ENCODE assay signal across 14 cellular contexts in genomic region chr14:36976571-36977023, GRCh38.
A peak's percentile ranks its signal among the peaks of the same experiment; 100 is the strongest.
DNase-seq lines count a peak whose midpoint lies in the region; ATAC-seq and TF ChIP-seq lines count a peak whose summit lies in the region.
"Had no signal": no experiment of that assay in that cellular context is flagged by ENCODE, and none has a peak within 500 bp of the region (broad histone marks: within the 10 kb centered on the region; RNA-seq: fewer than 3 reads in every experiment).

No MANE protein-coding gene starts in this region.

- TF ChIP-seq POLR2A in thyroid gland (IDR thresholded peaks at IDR 0.05) = no peak

- no peaks in the 10 kb centered on the region for H3K9me2 ChIP-seq in PC-9 (ENCODE audit: insufficient read depth)

- H3K36me3 ChIP-seq in PC-9 (ENCODE audit: low read depth) = no peaks in the 10 kb centered on the region
- no peaks in the 10 kb centered on the region for H3K36me3 ChIP-seq in esophagus (ENCODE audit: control insufficient read depth in 2 of 2, insufficient read depth in 2 of 2, low read length in 1 of 2)
- H3K36me3 ChIP-seq in thyroid gland = no peaks in the 10 kb centered on the region
- H3K36me3 ChIP-seq: cardiac muscle cell, transverse colon had no signal

- peak overlapping the region; percentile 23; the same call in 1 of the 2 replicates for H3K4me2 ChIP-seq in PC-9

- H3K4me3 ChIP-seq in PC-9 (no peak overlapping the region), esophagus (ENCODE audit: low read depth in 1 of 2, low read length in 2 of 2) (no peak overlapping the region), thyroid gland (replicated peaks in 1 of 3) (no peak overlapping the region)
- H3K4me3 ChIP-seq: cardiac muscle cell, transverse colon had no signal

- peaks cover 15% of the 10 kb centered on the region; the same call in 1 of the 2 replicates for H3F3A ChIP-seq in PC-9 (ENCODE audit: insufficient read depth, low read depth)

- H3K4me1 ChIP-seq in PC-9 (replicated peaks; ENCODE audit: insufficient read depth) (peaks cover 40% of the 10 kb centered on the region), esophagus (ENCODE audit: control insufficient read depth in 2 of 2, insufficient read depth in 2 of 2, low read length in 1 of 2) (peaks cover 0 to 6% of the 10 kb centered on the region in 2 donors), thyroid gland (no peaks in the 10 kb centered on the region)
- H3K4me1 ChIP-seq: transverse colon had no signal

- peak; percentile 33 for DNase-seq in SKM-1 treated with dmso at 0.1 percent for 144 hours (lab: John Stamatoyannopoulos, UW; ENCODE audit: unreplicated experiment)
- no peak for DNase-seq in SKM-1 (lab: John Stamatoyannopoulos, UW; ENCODE audit: unreplicated experiment)
- peak; percentile 76 to 79 for DNase-seq in PC-9
- DNase-seq in thyroid gland = peak; percentile 10 to 14
- no peak for DNase-seq in SW 1271 (lab: John Stamatoyannopoulos, UW)
- DNase-seq in NCI-H82 treated with DMSO at 0.1 percent for 48 hours (lab: John Stamatoyannopoulos, UW; ENCODE audit: unreplicated experiment) = no peak
- DNase-seq: ACHN, natural killer cell, Right ventricle myocardium superior, transverse colon had no signal

- CTCF ChIA-PET in PC-9 (lab: Charles Lee) = interaction anchor here (2.0 kb wide), 1 partner anchor 141 kb away, joined by 6 read pairs; no protein-coding TSS in a partner anchor

- 57 to 69% methylated on average over 5 of the region's 5 CpGs for WGBS in esophagus, 2 donors
- WGBS in thyroid gland, 2 donors = 74 to 81% methylated on average over 5 of the region's 5 CpGs

- H3K27me3 ChIP-seq in PC-9 (ENCODE audit: insufficient read depth, low read depth) = no peaks in the 10 kb centered on the region
- H3K27me3 ChIP-seq in esophagus (ENCODE audit: control insufficient read depth in 1 of 2, insufficient read depth in 2 of 2, low read length in 2 of 2) = no peaks in the 10 kb centered on the region
- H3K27me3 ChIP-seq in thyroid gland = no peaks in the 10 kb centered on the region
- H3K27me3 ChIP-seq: cardiac muscle cell, transverse colon had no signal

- H3K27ac ChIP-seq in PC-9 (peak overlapping the region; percentile 90), esophagus (ENCODE audit: low read depth in 2 of 2, low read length in 1 of 2) (peak overlapping the region; percentile 81 to 85), thyroid gland (no peak overlapping the region)
- H3K27ac ChIP-seq: cardiac muscle cell, transverse colon had no signal

- no peaks in the 10 kb centered on the region for H3K79me2 ChIP-seq in PC-9 (ENCODE audit: low read depth)

- no peak for ATAC-seq in GM18868 (IDR thresholded peaks at IDR 0.05; ENCODE audit: unreplicated experiment)
- ATAC-seq: activated CD4-positive, CD25-positive, alpha-beta regulatory T cell treated with anti-CD3 and anti-CD28 coated beads, Interleukin-2, amount 50 U/mL, for 24 hours; natural killer cell had no signal

- intact Hi-C loops in PC-9 (cut with micrococcal nuclease; ENCODE audit: unreplicated experiment) = loop anchor here (2.0 to 10.0 kb wide), 3 partner anchors 34 to 618 kb away; partner anchors contain the start of genes FOXA1 and TTC6
- intact Hi-C loops in thyroid gland (cut with DNase I) = no loop called here

- 0 out of 2 replicates have a peak overlapping the region, but pooled peaks have one; percentile 58 for H2AFZ ChIP-seq in PC-9

- TF ChIP-seq CTCF in PC-9 (conservative IDR thresholded peaks at IDR 0.05) (no peak), thyroid gland (IDR thresholded peaks at IDR 0.05) (no peak)

- BruUV-seq in PC-9 (replicated peaks; lab: Mats Ljungman, UMichigan) = no TSS peak

- POLR2A ChIA-PET in PC-9 (lab: Charles Lee; ENCODE audit: unreplicated experiment) = interaction anchor here (0.7 kb wide), 1 partner anchor 1831 kb away, joined by 9 read pairs; no protein-coding TSS in a partner anchor

- H4K20me1 ChIP-seq in PC-9 (ENCODE audit: insufficient read depth) = no peaks in the 10 kb centered on the region

- H3K9me3 ChIP-seq in PC-9 (ENCODE audit: insufficient read depth, low read depth) (no peaks in the 10 kb centered on the region), esophagus (ENCODE audit: control insufficient read depth in 2 of 2, insufficient read depth in 1 of 2, low read depth in 1 of 2, low read length in 1 of 2) (no peaks in the 10 kb centered on the region), thyroid gland (no peaks in the 10 kb centered on the region)
- H3K9me3 ChIP-seq: transverse colon had no signal

Comparison
In these comparisons a context has a peak if more than half of its experiments do, and no peak if none do; other contexts are left out.
1. DNase-seq: peak in SKM-1 treated with dmso at 0.1 percent for 144 hours (single experiment), PC-9 (2 of 2) and thyroid gland (2 of 2); none in SKM-1 (single experiment), SW 1271 (0 of 2) and NCI-H82 treated with DMSO at 0.1 percent for 48 hours (single experiment).
2. H3K27ac ChIP-seq: peak in PC-9 (single experiment) and esophagus (2 of 2); none in thyroid gland (0 of 3).